In genomic region chrX:279757-280604, GRCh38 we compare ENCODE assay signal across 8 cellular contexts. TPM values are rescaled to one million over a fixed set of nuclear protein-coding genes. Genes with fewer than 3 reads are reported as not detected.
DNase-seq lines count a peak whose midpoint lies in the region; ATAC-seq, FAIRE-seq and TF ChIP-seq lines count a peak whose summit lies in the region.
"Not testable (repeated sequence)": the region's sequence is repeated elsewhere in the genome, so short reads cannot be mapped to it uniquely, and the experiment has no call there.

No MANE protein-coding gene starts in this region.

- peak; percentile 50 for DNase-seq in KBM-7
- not testable (repeated sequence) for DNase-seq in T-helper 2 cell treated with Interferon-gamma antibody and Interleukin-4, amounts not matched to agents 5 μg/mL and 100 μg/mL, for 36 hours (ENCODE audit: low spot score); activated T-helper 2 cell treated with anti-CD3 and anti-CD28 coated beads, Interferon-gamma antibody, Interleukin-2, Interleukin-4, amounts not matched to agents 10 μg/mL and 5 μg/mL and 100 μg/mL, durations not matched to agents 14 hours and 24 hours and 36 hours (ENCODE audit: low spot score)
- DNase-seq in endodermal cell: peak; percentile 72
- DNase-seq in lower lobe of right lung: peak; percentile 47
- peak; percentile 36 for DNase-seq in neural progenitor cell (ENCODE audit: low spot score)
- DNase-seq in urothelium cell line (ENCODE audit: low spot score): peak; percentile 44

- peak overlapping the region; percentile 47 for H3K4me2 ChIP-seq in DOHH2 (ENCODE audit: low read length)
- H3K4me2 ChIP-seq in neural progenitor cell: not testable (repeated sequence)

- peaks cover 50% of the 10 kb centered on the region for H3K4me1 ChIP-seq in DOHH2 (ENCODE audit: control insufficient read depth, low read length)
- H3K4me1 ChIP-seq in endodermal cell (ENCODE audit: control insufficient read depth, insufficient read depth, low read length); neural progenitor cell: not testable (repeated sequence)
- peaks cover 23% of the 10 kb centered on the region for H3K4me1 ChIP-seq in lower lobe of right lung

- H3K79me2 ChIP-seq in DOHH2 (ENCODE audit: control insufficient read depth, low read length): peaks cover 47% of the 10 kb centered on the region
- H3K79me2 ChIP-seq in neural progenitor cell (ENCODE audit: low read depth): peaks cover 29% of the 10 kb centered on the region

- not testable (repeated sequence) for H3K27me3 ChIP-seq in DOHH2 (ENCODE audit: control insufficient read depth, low read length); endodermal cell (ENCODE audit: control insufficient read depth, insufficient read depth, low read length, poor library complexity, severe bottlenecking); lower lobe of right lung (ENCODE audit: low read depth); neural progenitor cell

- H3K27ac ChIP-seq in DOHH2 (ENCODE audit: low read depth, low read length): peak overlapping the region; percentile 57
- H3K27ac ChIP-seq in endodermal cell (ENCODE audit: low read depth, low read length); lower lobe of right lung; neural progenitor cell: not testable (repeated sequence)

- H3K36me3 ChIP-seq in DOHH2 (ENCODE audit: control insufficient read depth, low read length) (peaks cover 27% of the 10 kb centered on the region), endodermal cell (ENCODE audit: control insufficient read depth, insufficient read depth, low read length) (peaks cover 12% of the 10 kb centered on the region)
- not testable (repeated sequence) for H3K36me3 ChIP-seq in lower lobe of right lung, neural progenitor cell

- intact Hi-C loops in activated T-helper 2 cell treated with anti-CD3 and anti-CD28 coated beads, Interferon-gamma antibody, Interleukin-2, Interleukin-4, amounts not matched to agents 10 μg/mL and 5 μg/mL and 100 μg/mL, durations not matched to agents 14 hours and 24 hours and 36 hours (cut with micrococcal nuclease): loop anchor here (10.0 kb wide), 1 partner anchor 105 kb away; the partner anchor contains the start of gene PPP2R3B
- intact Hi-C loops in lower lobe of right lung (cut with DNase I): not testable (repeated sequence)

- peak overlapping the region; percentile 53 for H3K9ac ChIP-seq in endodermal cell (ENCODE audit: extremely low read depth, low read length, poor library complexity, severe bottlenecking)
- not testable (repeated sequence) for H3K9ac ChIP-seq in neural progenitor cell

- peak overlapping the region; percentile 31 for H3K27ac Mint-ChIP-seq in T-helper 2 cell treated with Interferon-gamma antibody and Interleukin-4, amounts not matched to agents 5 μg/mL and 100 μg/mL, for 36 hours
- H3K27ac Mint-ChIP-seq in activated T-helper 2 cell treated with anti-CD3 and anti-CD28 coated beads, Interferon-gamma antibody, Interleukin-2, Interleukin-4, amounts not matched to agents 10 μg/mL and 5 μg/mL and 100 μg/mL, durations not matched to agents 14 hours and 24 hours and 36 hours: not testable (repeated sequence)
- H3K27ac Mint-ChIP-seq in endodermal cell (peak overlapping the region; percentile 80), neural progenitor cell (peak overlapping the region; percentile 54)

- not testable (repeated sequence) for H3K9me2 ChIP-seq in DOHH2 (replicated peaks; ENCODE audit: control insufficient read depth, low read length)

- ATAC-seq in lower lobe of right lung: not testable (repeated sequence)

- H3F3A ChIP-seq in DOHH2 (ENCODE audit: control insufficient read depth, insufficient read depth) (peaks cover 37% of the 10 kb centered on the region), neural progenitor cell (ENCODE audit: low read depth) (peaks cover 62% of the 10 kb centered on the region)

- H3K4me1 Mint-ChIP-seq in T-helper 2 cell treated with Interferon-gamma antibody and Interleukin-4, amounts not matched to agents 5 μg/mL and 100 μg/mL, for 36 hours (ENCODE audit: low read depth); activated T-helper 2 cell treated with anti-CD3 and anti-CD28 coated beads, Interferon-gamma antibody, Interleukin-2, Interleukin-4, amounts not matched to agents 10 μg/mL and 5 μg/mL and 100 μg/mL, durations not matched to agents 14 hours and 24 hours and 36 hours (ENCODE audit: low read depth): not testable (repeated sequence)
- H3K4me1 Mint-ChIP-seq in endodermal cell (peaks cover 10% of the 10 kb centered on the region), neural progenitor cell (peaks cover 23% of the 10 kb centered on the region)

- in situ Hi-C loops in KBM-7 (cut with MboI; ENCODE audit: low pct_unique_long_range_greater_than_20kb, low sequenced_read_pairs): not testable (repeated sequence)

- not testable (repeated sequence) for H3K9me3 ChIP-seq in DOHH2 (ENCODE audit: control insufficient read depth, insufficient read depth, low read length); endodermal cell (ENCODE audit: control insufficient read depth, low read length); lower lobe of right lung; neural progenitor cell (ENCODE audit: low read depth)

- not testable (repeated sequence) for FAIRE-seq in urothelium cell line (lab: Jason Lieb, UNC)

- H3K36me3 Mint-ChIP-seq in T-helper 2 cell treated with Interferon-gamma antibody and Interleukin-4, amounts not matched to agents 5 μg/mL and 100 μg/mL, for 36 hours (ENCODE audit: low read depth): peaks cover 11% of the 10 kb centered on the region
- not testable (repeated sequence) for H3K36me3 Mint-ChIP-seq in activated T-helper 2 cell treated with anti-CD3 and anti-CD28 coated beads, Interferon-gamma antibody, Interleukin-2, Interleukin-4, amounts not matched to agents 10 μg/mL and 5 μg/mL and 100 μg/mL, durations not matched to agents 14 hours and 24 hours and 36 hours (ENCODE audit: low read depth)
- peaks cover 16% of the 10 kb centered on the region for H3K36me3 Mint-ChIP-seq in endodermal cell (ENCODE audit: low read depth)
- peaks cover 12% of the 10 kb centered on the region for H3K36me3 Mint-ChIP-seq in neural progenitor cell

- not testable (repeated sequence) for TF ChIP-seq CTCF in DOHH2 (IDR thresholded peaks at IDR 0.05; ENCODE audit: low read depth, low read length, poor library complexity, severe bottlenecking); endodermal cell (conservative IDR thresholded peaks at IDR 0.05); lower lobe of right lung (IDR thresholded peaks at IDR 0.05); neural progenitor cell (IDR thresholded peaks at IDR 0.05)

- H4K20me1 ChIP-seq in DOHH2 (ENCODE audit: control insufficient read depth, insufficient read depth, low read depth, low read length); neural progenitor cell (ENCODE audit: low read depth): not testable (repeated sequence)

- not testable (repeated sequence) for H3K27me3 Mint-ChIP-seq in T-helper 2 cell treated with Interferon-gamma antibody and Interleukin-4, amounts not matched to agents 5 μg/mL and 100 μg/mL, for 36 hours (ENCODE audit: low read depth); activated T-helper 2 cell treated with anti-CD3 and anti-CD28 coated beads, Interferon-gamma antibody, Interleukin-2, Interleukin-4, amounts not matched to agents 10 μg/mL and 5 μg/mL and 100 μg/mL, durations not matched to agents 14 hours and 24 hours and 36 hours (ENCODE audit: low read depth); endodermal cell (ENCODE audit: insufficient read depth)
- peaks cover 16% of the 10 kb centered on the region for H3K27me3 Mint-ChIP-seq in neural progenitor cell (ENCODE audit: insufficient read depth, low read depth)

- H3K4me3 Mint-ChIP-seq in T-helper 2 cell treated with Interferon-gamma antibody and Interleukin-4, amounts not matched to agents 5 μg/mL and 100 μg/mL, for 36 hours: peak overlapping the region; percentile 25
- H3K4me3 Mint-ChIP-seq in activated T-helper 2 cell treated with anti-CD3 and anti-CD28 coated beads, Interferon-gamma antibody, Interleukin-2, Interleukin-4, amounts not matched to agents 10 μg/mL and 5 μg/mL and 100 μg/mL, durations not matched to agents 14 hours and 24 hours and 36 hours (ENCODE audit: low read depth): peak overlapping the region; percentile 64
- H3K4me3 Mint-ChIP-seq in endodermal cell (peak overlapping the region; percentile 37), neural progenitor cell (peak overlapping the region; percentile 75)

- H3K4me3 ChIP-seq in DOHH2 (ENCODE audit: low read length) (peak overlapping the region; percentile 64), endodermal cell (ENCODE audit: low read length) (peak overlapping the region; percentile 73), lower lobe of right lung (peak overlapping the region; percentile 3)
- H3K4me3 ChIP-seq in neural progenitor cell: not testable (repeated sequence)

- H2AFZ ChIP-seq in neural progenitor cell (replicated peaks): not testable (repeated sequence)

- H3K9me3 Mint-ChIP-seq in T-helper 2 cell treated with Interferon-gamma antibody and Interleukin-4, amounts not matched to agents 5 μg/mL and 100 μg/mL, for 36 hours; activated T-helper 2 cell treated with anti-CD3 and anti-CD28 coated beads, Interferon-gamma antibody, Interleukin-2, Interleukin-4, amounts not matched to agents 10 μg/mL and 5 μg/mL and 100 μg/mL, durations not matched to agents 14 hours and 24 hours and 36 hours; endodermal cell; neural progenitor cell: not testable (repeated sequence)

- 67 to 74% methylated on average over 19 to 27 of the region's 45 CpGs for WGBS in endodermal cell (ENCODE audit: insufficient coverage in 1 of 2, insufficient read length in 1 of 2), 2 experiments

RNA-seq across cellular contexts. Expression of gene PLCXD1, which starts 1.2 kb away (rescaled TPM):
- total RNA-seq in activated T-helper 2 cell treated with anti-CD3 and anti-CD28 coated beads, Interferon-gamma antibody, Interleukin-2, Interleukin-4, amounts not matched to agents 10 μg/mL and 5 μg/mL and 100 μg/mL, durations not matched to agents 14 hours and 24 hours and 36 hours: 58.8 and 60.0 TPM in 2 replicates
- total RNA-seq in endodermal cell: 10 to 100 TPM; 70.3 to 96.9 TPM
- 63.9 TPM for polyA plus RNA-seq in endodermal cell (2013, experiment 1 of 2)
- 64.7 TPM for polyA plus RNA-seq in endodermal cell (2013, experiment 2 of 2)
- 23.7 TPM for total RNA-seq in lower lobe of right lung
- total RNA-seq in neural progenitor cell (ENCODE audit: low replicate concordance): 25.7 and 76.4 TPM in 2 replicates

RNA-seq across cellular contexts. Expression of gene GTPBP6, which starts 38.6 kb away (rescaled TPM):
- 65.5 and 67.0 TPM in 2 replicates for total RNA-seq in activated T-helper 2 cell treated with anti-CD3 and anti-CD28 coated beads, Interferon-gamma antibody, Interleukin-2, Interleukin-4, amounts not matched to agents 10 μg/mL and 5 μg/mL and 100 μg/mL, durations not matched to agents 14 hours and 24 hours and 36 hours
- 10 to 100 TPM; 58.8 to 61.0 TPM for total RNA-seq in endodermal cell
- 48.2 TPM for polyA plus RNA-seq in endodermal cell (2013, experiment 1 of 2)
- polyA plus RNA-seq in endodermal cell (2013, experiment 2 of 2): 45.2 TPM
- total RNA-seq in lower lobe of right lung: 47.1 TPM
- 16.6 and 52.6 TPM in 2 replicates for total RNA-seq in neural progenitor cell (ENCODE audit: low replicate concordance)

Comparison
In these comparisons a context has a peak if more than half of its experiments do, and no peak if none do; other contexts are left out.
1. H3K4me3 Mint-ChIP-seq: peak in every context shown above with its lines; median percentile 75 in neural progenitor cell; 64 in activated T-helper 2 cell treated with anti-CD3 and anti-CD28 coated beads, Interferon-gamma antibody, Interleukin-2, Interleukin-4, amounts not matched to agents 10 μg/mL and 5 μg/mL and 100 μg/mL, durations not matched to agents 14 hours and 24 hours and 36 hours; 37 in endodermal cell; 25 in T-helper 2 cell treated with Interferon-gamma antibody and Interleukin-4, amounts not matched to agents 5 μg/mL and 100 μg/mL, for 36 hours.